14 cellular contexts compared by ENCODE assay signal in the genomic region with DNA sequence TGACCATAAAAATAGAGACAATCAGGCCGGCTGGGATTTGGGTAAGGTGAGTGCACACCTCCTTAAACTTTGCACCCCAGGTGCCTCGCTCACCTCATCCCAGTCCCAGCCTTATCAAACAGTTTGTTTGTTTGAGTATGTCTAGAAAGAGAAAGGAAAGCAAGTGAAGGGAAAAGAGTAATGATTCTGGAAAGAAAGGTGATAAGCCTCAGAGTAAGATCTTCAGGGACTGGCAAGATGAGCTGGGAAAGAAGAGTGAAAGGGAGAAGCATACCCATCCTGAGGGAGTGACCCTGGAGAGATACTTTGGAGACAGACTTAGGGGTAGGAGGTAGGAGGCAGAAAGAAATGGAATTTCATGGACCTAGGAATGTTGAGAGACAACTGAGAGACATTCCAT. TPM values are rescaled to one million over a fixed set of nuclear protein-coding genes. Genes with fewer than 3 reads are reported as not detected.
A peak's percentile ranks its signal among the peaks of the same experiment; 100 is the strongest.
DNase-seq lines count a peak whose midpoint lies in the region; ATAC-seq, FAIRE-seq and TF ChIP-seq lines count a peak whose summit lies in the region.
"Had no signal": no experiment of that assay in that cellular context is flagged by ENCODE, and none has a peak within 500 bp of the region (broad histone marks: within the 10 kb centered on the region; RNA-seq: fewer than 3 reads in every experiment).

No MANE protein-coding gene starts in this region.

- peaks cover 55 to 86% (median 85%) of the 10 kb centered on the region in 3 donors for H3K4me1 Mint-ChIP-seq in T-cell

- no peak overlapping the region for H3K27ac ChIP-seq in A549
- no peak overlapping the region for H3K27ac ChIP-seq in DOHH2 (ENCODE audit: low read depth, low read length)
- H3K27ac ChIP-seq in esophagus muscularis mucosa (replicated peaks in 1 of 4), result no peak overlapping the region
- H3K27ac ChIP-seq: SJSA1 had no signal

- peaks cover 17% of the 10 kb centered on the region for H3K79me2 ChIP-seq in DOHH2 (ENCODE audit: control insufficient read depth, low read length)

- H3K9me3 Mint-ChIP-seq in T-cell, result no peaks in the 10 kb centered on the region

- intact Hi-C loops in esophagus muscularis mucosa (cut with DNase I), result loop anchor here (5.0 kb wide), 1 partner anchor 140 kb away; no protein-coding TSS in a partner anchor

- TF ChIP-seq POLR2A in A549 (IDR thresholded peaks at IDR 0.05; ENCODE audit: low read length) (no peak), esophagus muscularis mucosa (IDR thresholded peaks at IDR 0.05; ENCODE audit: low read depth) (no peak)

- no peak for TF ChIP-seq RAD21 in A549 (conservative IDR thresholded peaks at IDR 0.05 in 1 of 2, IDR thresholded peaks at IDR 0.05 in 1 of 2)

- H3K4me3 Mint-ChIP-seq in T-cell, result peak overlapping the region; percentile 72 to 92 (median 84)

- peak overlapping the region; percentile 98; the same call in 1 of the 3 replicates for H3K4me2 ChIP-seq in A549
- peak overlapping the region; percentile 75 for H3K4me2 ChIP-seq in DOHH2 (ENCODE audit: low read length)

- WGBS in A549 (ENCODE audit: missing lambda C conversion rate), result 71% methylated on average over 2 of the region's 2 CpGs
- WGBS in esophagus muscularis mucosa, result 94% methylated on average over 2 of the region's 2 CpGs

- POLR2A ChIA-PET in A549 (lab: Yijun Ruan, JAX) (no interaction called here), T-cell (lab: Charles Lee) (interaction anchor here (0.9 to 2.0 kb wide), 2 partner anchors 14 to 135 kb away, joined by 3 to 9 read pairs; no protein-coding TSS in a partner anchor)

- H3K36me3 ChIP-seq in DOHH2 (ENCODE audit: control insufficient read depth, low read length), result peaks cover 59% of the 10 kb centered on the region
- H3K36me3 ChIP-seq in esophagus muscularis mucosa, result peaks cover 9 to 60% (median 37%) of the 10 kb centered on the region in 4 donors
- H3K36me3 ChIP-seq: BE2C, ovary had no signal

- TF ChIP-seq CTCF in A549 (IDR thresholded peaks at IDR 0.05) (no peak), DOHH2 (IDR thresholded peaks at IDR 0.05; ENCODE audit: low read depth, low read length, poor library complexity, severe bottlenecking) (no peak), esophagus muscularis mucosa (IDR thresholded peaks at IDR 0.05) (no peak)

- no peaks in the 10 kb centered on the region for H3K9me3 ChIP-seq in A549
- no peaks in the 10 kb centered on the region for H3K9me3 ChIP-seq in DOHH2 (ENCODE audit: control insufficient read depth, insufficient read depth, low read length)
- H3K9me3 ChIP-seq in esophagus muscularis mucosa, result no peaks in the 10 kb centered on the region
- H3K9me3 ChIP-seq: BE2C, left ventricle myocardium inferior, ovary, SJSA1 had no signal

- H3K4me1 ChIP-seq in A549 (peaks cover 5% of the 10 kb centered on the region; the same call in 1 of the 3 replicates), DOHH2 (ENCODE audit: control insufficient read depth, low read length) (peaks cover 22% of the 10 kb centered on the region), esophagus muscularis mucosa (peaks cover 7 to 31% (median 13%) of the 10 kb centered on the region in 4 donors)

- peaks cover 61% of the 10 kb centered on the region for H3K36me3 Mint-ChIP-seq in T-cell

- ATAC-seq in A549, result no peak
- no peak for ATAC-seq in T-cell (replicated peaks in 1 of 4)
- ATAC-seq in HG03439 (IDR thresholded peaks at IDR 0.05; ENCODE audit: unreplicated experiment), result no peak
- no peak for ATAC-seq in HG02852 (IDR thresholded peaks at IDR 0.05; ENCODE audit: unreplicated experiment)
- no peak for ATAC-seq in GM19452 (IDR thresholded peaks at IDR 0.05; ENCODE audit: unreplicated experiment)

- CTCF ChIA-PET in A549 (lab: Yijun Ruan, JAX) (interaction anchor here (4.8 to 10.9 kb wide), 3 partner anchors 9 to 32 kb away, joined by 69 to 253 read pairs (median 225); partner anchors contain the start of genes PSMB9 and TAP1), T-cell (lab: Charles Lee) (interaction anchor here in 1 of 2 donors (3.2 to 3.9 kb wide), 2 partner anchors 10 to 33 kb away, joined by 20 to 207 read pairs; no protein-coding TSS in a partner anchor)

- TF ChIP-seq EP300 in A549 (IDR thresholded peaks at IDR 0.05) (no peak), esophagus muscularis mucosa (IDR thresholded peaks at IDR 0.05) (no peak)

- no peaks in the 10 kb centered on the region for H3K27me3 Mint-ChIP-seq in T-cell

- DNase-seq in A549 (ENCODE audit: low read depth in 1 of 2, low spot score in 1 of 2), result no peak
- DNase-seq in T-cell, result no peak
- DNase-seq in esophagus muscularis mucosa (ENCODE audit: extremely low spot score), result peak; percentile 8
- DNase-seq in NCI-H146 (lab: John Stamatoyannopoulos, UW), result no peak
- DNase-seq: BE2C, left ventricle myocardium inferior, NCI-H1436, NCI-H748 treated with DMSO at 0.1 percent for 48 hours, ovary had no signal

- H3F3A ChIP-seq in DOHH2 (ENCODE audit: control insufficient read depth, insufficient read depth), result no peaks in the 10 kb centered on the region

- H3K4me3 ChIP-seq in A549, result no peak overlapping the region
- H3K4me3 ChIP-seq in DOHH2 (ENCODE audit: low read length), result peak overlapping the region; percentile 74
- no peak overlapping the region for H3K4me3 ChIP-seq in esophagus muscularis mucosa

- H3K27me3 ChIP-seq in DOHH2 (ENCODE audit: control insufficient read depth, low read length), result no peaks in the 10 kb centered on the region
- no peaks in the 10 kb centered on the region for H3K27me3 ChIP-seq in esophagus muscularis mucosa
- H3K27me3 ChIP-seq: BE2C, ovary, SJSA1 had no signal

- no peaks in the 10 kb centered on the region for H3K9me2 ChIP-seq in DOHH2 (replicated peaks; ENCODE audit: control insufficient read depth, low read length)

- no peaks in the 10 kb centered on the region for H4K20me1 ChIP-seq in DOHH2 (ENCODE audit: control insufficient read depth, insufficient read depth, low read depth, low read length)

- peak overlapping the region; percentile 78 to 100 for H3K27ac Mint-ChIP-seq in T-cell

- FAIRE-seq in A549 (lab: Jason Lieb, UNC), result no peak

TF ChIP-seq in A549, 52 proteins besides CTCF, POLR2A, EP300 and RAD21 (continues in another document):
- TF ChIP-seq HOXB13 (CRISPR knock-in tag; IDR thresholded peaks at IDR 0.05; ENCODE audit: low read depth) (no peak), MAFK (IDR thresholded peaks at IDR 0.05; ENCODE audit: partially characterized antibody) (no peak), NPAS2 (CRISPR knock-in tag; IDR thresholded peaks at IDR 0.05; ENCODE audit: borderline replicate concordance) (no peak), HOXA7 (CRISPR knock-in tag; IDR thresholded peaks at IDR 0.05) (no peak), BCL3 (IDR thresholded peaks at IDR 0.05) (no peak), RNF2 (IDR thresholded peaks at IDR 0.05; ENCODE audit: borderline replicate concordance, low read depth) (no peak), TFCP2L1 (CRISPR knock-in tag; IDR thresholded peaks at IDR 0.05) (no peak)

RNA-seq across cellular contexts. Expression of gene TAP2, which starts 1.7 kb away (rescaled TPM):
- 11.4 and 12.1 TPM in 2 replicates for polyA plus RNA-seq in A549 (2011; rRNA removed)
- 13.0 and 19.3 TPM in 2 replicates for polyA plus RNA-seq in A549 (2012; cell fraction: cytosol; rRNA removed)
- polyA plus RNA-seq in A549 (2012; cell fraction: nucleus; rRNA removed), result 19.1 and 32.6 TPM in 2 replicates
- 15.9 to 18.4 TPM (median 16.5 TPM) in 3 replicates for polyA plus RNA-seq in A549 (2017; fragmentation: RNase III; extraction: RNeasy Plus Mini Kit Qiagen cat#74134 plus additional on column Dnase treatment)
- polyA minus RNA-seq in A549 (2011; rRNA and poly(A)+ RNA removed), result 21.0 and 42.2 TPM in 2 replicates
- 100 to 1,000 TPM; 116 to 147 (median 140) TPM for total RNA-seq in T-cell
- 10 to 100 TPM in 3 of 4 donors, 1 to 10 TPM in 1; 8.6 to 16.3 (median 13.4) TPM for total RNA-seq in esophagus muscularis mucosa

RNA-seq across cellular contexts. Expression of gene PSMB8, which starts 7.0 kb away (rescaled TPM):
- polyA plus RNA-seq in A549 (2011; rRNA removed) (18.7 and 20.2 TPM in 2 replicates), A549 (2017; fragmentation: RNase III; extraction: RNeasy Plus Mini Kit Qiagen cat#74134 plus additional on column Dnase treatment) (14.6 to 16.6 TPM (median 15.9 TPM) in 3 replicates)
- 11.4 and 13.4 TPM in 2 replicates for polyA plus RNA-seq in A549 (2012; cell fraction: cytosol; rRNA removed)
- 10.3 and 11.9 TPM in 2 replicates for polyA plus RNA-seq in A549 (2012; cell fraction: nucleus; rRNA removed)
- 7.3 and 9.3 TPM in 2 replicates for polyA minus RNA-seq in A549 (2011; rRNA and poly(A)+ RNA removed)
- total RNA-seq in T-cell (100 to 1,000 TPM; 131 to 171 (median 150) TPM), esophagus muscularis mucosa (10 to 100 TPM; 25.7 to 38.4 (median 32.4) TPM)

RNA-seq across cellular contexts. Expression of gene TAP1, which starts 16.6 kb away (rescaled TPM):
- 21.2 and 28.2 TPM in 2 replicates for polyA plus RNA-seq in A549 (2011; rRNA removed)
- 16.4 and 19.8 TPM in 2 replicates for polyA plus RNA-seq in A549 (2012; cell fraction: cytosol; rRNA removed)
- polyA plus RNA-seq in A549 (2012; cell fraction: nucleus; rRNA removed), result 24.1 and 26.7 TPM in 2 replicates
- polyA plus RNA-seq in A549 (2017; fragmentation: RNase III; extraction: RNeasy Plus Mini Kit Qiagen cat#74134 plus additional on column Dnase treatment), result 19.0 to 25.8 TPM (median 21.4 TPM) in 3 replicates
- polyA minus RNA-seq in A549 (2011; rRNA and poly(A)+ RNA removed), result 24.5 and 30.3 TPM in 2 replicates
- 100 to 1,000 TPM; 117 to 163 (median 147) TPM for total RNA-seq in T-cell
- total RNA-seq in esophagus muscularis mucosa, result 10 to 100 TPM; 28.7 to 45.7 (median 34.8) TPM

RNA-seq across cellular contexts. Expression of gene PSMB9, which starts 17.1 kb away (rescaled TPM):
- 11.7 and 12.5 TPM in 2 replicates for polyA plus RNA-seq in A549 (2011; rRNA removed)
- polyA plus RNA-seq in A549 (2012; cell fraction: cytosol; rRNA removed), result 39.1 TPM in 2 replicates
- polyA plus RNA-seq in A549 (2012; cell fraction: nucleus; rRNA removed), result 18.5 and 19.2 TPM in 2 replicates
- 9.2 to 18.9 TPM (median 12.0 TPM) in 3 replicates for polyA plus RNA-seq in A549 (2017; fragmentation: RNase III; extraction: RNeasy Plus Mini Kit Qiagen cat#74134 plus additional on column Dnase treatment)
- 8.1 and 8.9 TPM in 2 replicates for polyA minus RNA-seq in A549 (2011; rRNA and poly(A)+ RNA removed)
- total RNA-seq in T-cell, result 100 to 1,000 TPM; 110 to 173 (median 134) TPM
- 10 to 100 TPM in 3 of 4 donors, 1 to 10 TPM in 1; 9.1 to 26.2 (median 20.5) TPM for total RNA-seq in esophagus muscularis mucosa

RNA-seq across cellular contexts. Expression of gene HLA-DOB, which starts 20.1 kb away (rescaled TPM):
- 0.10 and 0.11 TPM in 2 replicates for polyA plus RNA-seq in A549 (2011; rRNA removed)
- polyA plus RNA-seq in A549 (2012; cell fraction: cytosol; rRNA removed), result 0.09 TPM in 2 replicates
- polyA plus RNA-seq in A549 (2012; cell fraction: nucleus; rRNA removed), result 0.52 and 0.84 TPM in 2 replicates
- 0.07 to 0.12 TPM (median 0.08 TPM) in 3 replicates for polyA plus RNA-seq in A549 (2017; fragmentation: RNase III; extraction: RNeasy Plus Mini Kit Qiagen cat#74134 plus additional on column Dnase treatment)
- polyA minus RNA-seq in A549 (2011; rRNA and poly(A)+ RNA removed), result not detected in 2 replicates
- 1 to 10 TPM; 3.3 to 8.2 (median 3.9) TPM for total RNA-seq in T-cell
- under 1 TPM in 3 of 4 donors, not detected in 1; 0.19 to 0.33 (median 0.29) TPM for total RNA-seq in esophagus muscularis mucosa
- total RNA-seq: left ventricle myocardium inferior had no signal

Comparison
In these comparisons a context has a peak if more than half of its experiments do, and no peak if none do; other contexts are left out.
1. RNA of gene TAP2, which starts 1.7 kb away (total RNA-seq): 116 to 147 TPM in T-cell; 8.6 to 16.3 TPM in esophagus muscularis mucosa; every median in the first group is over 4 times any median in the second.